Comparison of ENCODE assay signal across 1 cellular context in genomic region chr2:9629222-9630000, GRCh38.
A peak's percentile ranks its signal among the peaks of the same experiment; 100 is the strongest.
TF ChIP-seq lines count a peak whose summit lies in the region.

No MANE protein-coding gene starts in this region.

TF ChIP-seq in A549, 52 proteins besides CTCF, POLR2A, EP300 and RAD21:
- TF ChIP-seq POLR2AphosphoS2 (conservative IDR thresholded peaks at IDR 0.05; ENCODE audit: low read length) (0 out of 2 replicates have a peak, but pooled peaks have one; percentile 47), ELK1 (IDR thresholded peaks at IDR 0.05; ENCODE audit: low read depth, low read length) (no peak)
